ENCODE assay signal across 8 cellular contexts in the genomic region with DNA sequence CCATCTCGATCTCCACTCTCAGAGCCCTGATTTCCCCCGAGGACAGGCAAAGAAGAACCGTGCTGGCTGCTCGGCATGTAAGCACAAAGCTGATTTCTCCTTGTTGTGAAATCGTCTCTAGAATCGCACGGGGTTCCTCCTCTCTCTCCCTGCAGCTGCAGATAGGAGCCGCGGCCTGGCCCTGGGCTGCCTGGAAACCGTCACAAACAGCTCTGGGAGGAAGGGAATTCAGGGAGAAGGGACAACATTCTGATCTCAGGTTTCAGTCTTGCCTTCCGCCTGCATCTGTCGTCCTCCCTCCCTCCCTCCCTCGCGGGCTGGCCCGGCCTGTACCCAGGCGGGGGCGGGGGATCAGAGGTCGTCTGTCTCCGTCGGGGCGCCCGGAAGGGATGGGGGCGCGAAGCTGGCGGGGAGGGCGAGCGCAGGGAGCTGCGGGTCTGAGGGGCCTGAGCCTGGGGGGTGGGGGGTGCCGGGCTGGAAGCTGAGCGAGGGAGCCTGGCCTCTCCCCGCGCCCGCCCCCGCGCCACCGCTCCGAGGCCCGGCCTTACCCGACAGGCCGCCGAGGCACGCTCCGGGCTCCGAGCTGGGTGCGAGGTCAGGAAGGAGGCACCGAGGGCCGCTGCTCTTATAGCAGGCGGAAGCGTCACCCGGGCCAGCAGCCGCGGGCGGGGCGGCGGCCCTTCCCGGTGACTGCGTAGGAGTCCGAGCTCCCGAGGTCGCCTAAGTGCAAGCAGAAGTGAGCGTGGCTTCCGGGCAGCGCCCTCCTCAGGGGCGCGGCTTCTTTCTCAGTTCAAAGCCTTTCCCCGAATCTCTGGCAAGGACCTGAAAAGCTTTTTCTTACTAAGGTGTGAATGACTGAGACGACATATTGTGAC. TPM values are rescaled to one million over a fixed set of nuclear protein-coding genes. Genes with fewer than 3 reads are reported as not detected.
DNase-seq lines count a peak whose midpoint lies in the region; ATAC-seq and TF ChIP-seq lines count a peak whose summit lies in the region.

A gene (minus strand): TSS at position 600 of the 875 bp plus-strand sequence. CDS start 1,277 bp downstream, outside the sequence.

- H3K4me1 ChIP-seq in mucosa of descending colon (ENCODE audit: low read depth) = peaks cover 29% of the 10 kb centered on the region

- H3K9me3 ChIP-seq in mucosa of descending colon = no peaks in the 10 kb centered on the region

- TF ChIP-seq CTCF in AG09309 (IDR thresholded peaks at IDR 0.05; ENCODE audit: control insufficient read depth, insufficient read depth, low read depth, low read length, missing control alignments) = no peak
- TF ChIP-seq CTCF in epithelial cell of proximal tubule (conservative IDR thresholded peaks at IDR 0.05; ENCODE audit: low read depth, low read length) = peak; percentile 17
- no peak for TF ChIP-seq CTCF in mucosa of descending colon (IDR thresholded peaks at IDR 0.05)

- intact Hi-C loops in mucosa of descending colon (cut with DNase I, micrococcal nuclease) = loop anchor here in 1 of 2 donors (5.0 kb wide), 1 partner anchor 49 kb away; no protein-coding TSS in a partner anchor

- ATAC-seq in GM19035 (IDR thresholded peaks at IDR 0.05; ENCODE audit: unreplicated experiment) (peak; percentile 71), mucosa of descending colon (peak; percentile 88)

- no peaks in the 10 kb centered on the region for H3K36me3 ChIP-seq in mucosa of descending colon (ENCODE audit: low read depth)

- DNase-seq in AG09309 (ENCODE audit: low read depth) = peak; percentile 82
- DNase-seq in HPDE6-E6E7 (ENCODE audit: extremely low spot score) = peak; percentile 49
- DNase-seq in OCI-M1 (lab: John Stamatoyannopoulos, UW) = peak; percentile 94
- peak; percentile 77 for DNase-seq in activated T-cell treated with anti-CD3 and anti-CD28 coated beads, Interleukin-2, amount 50 U/mL, for 1 hour
- DNase-seq in epithelial cell of proximal tubule (ENCODE audit: low read depth) = peak; percentile 59
- peak; percentile 95 to 98 (median 96) for DNase-seq in mucosa of descending colon
- DNase-seq in stimulated activated CD8-positive, alpha-beta memory T cell treated with anti-CD3 and anti-CD28 coated beads, Interleukin-2, amount 100 ng/mL, for 1 hour (ENCODE audit: low read depth in 2 of 2) = peak; percentile 45 to 61

- H3K4me3 ChIP-seq in AG09309 (ENCODE audit: control insufficient read depth, low read depth, low read length) = peak within 1 kb of the TSS; percentile 55
- peak within 1 kb of the TSS; percentile 75 for H3K4me3 ChIP-seq in epithelial cell of proximal tubule (ENCODE audit: low read depth, low read length)
- H3K4me3 ChIP-seq in mucosa of descending colon = peak within 1 kb of the TSS; percentile 42

RNA-seq across cellular contexts. Expression of the gene that starts here (rescaled TPM):
- total RNA-seq in epithelial cell of proximal tubule (23.7 and 32.4 TPM in 2 replicates), mucosa of descending colon (100 to 1,000 TPM in 2 of 3 donors, 10 to 100 TPM in 1; 66.7 to 187 (median 132) TPM)

Comparison
In these comparisons a context has a peak if more than half of its experiments do, and no peak if none do; other contexts are left out.
1. Peak in every context shown above with its lines: DNase-seq, ATAC-seq and H3K4me3 ChIP-seq.